In genomic region chr7:87797798-87798403, GRCh38 we compare ENCODE assay signal across 8 cellular contexts.
DNase-seq lines count a peak whose midpoint lies in the region; ATAC-seq, FAIRE-seq and TF ChIP-seq lines count a peak whose summit lies in the region.

No MANE protein-coding gene starts in this region.

- no peak overlapping the region for H3K23ac ChIP-seq in trophoblast cell (ENCODE audit: low read length)

- H3K9me2 ChIP-seq in MM.1S (replicated peaks; ENCODE audit: insufficient read depth, low read length), result no peaks in the 10 kb centered on the region

- H2AFZ ChIP-seq in MM.1S (ENCODE audit: low read length), result no peak overlapping the region
- no peak overlapping the region for H2AFZ ChIP-seq in trophoblast cell (ENCODE audit: insufficient read depth, low read length, poor library complexity)

- H3K4me2 ChIP-seq in MM.1S (ENCODE audit: low read depth, low read length) (no peak overlapping the region), trophoblast cell (ENCODE audit: low read length) (no peak overlapping the region)

- TF ChIP-seq POLR2A in GM12892 (IDR thresholded peaks at IDR 0.05; ENCODE audit: low read depth, low read length), result no peak

- no peak overlapping the region for H3K9ac ChIP-seq in MM.1S (ENCODE audit: low read length)
- H3K9ac ChIP-seq in trophoblast cell (ENCODE audit: low read length), result no peak overlapping the region

- no peak overlapping the region for H4K12ac ChIP-seq in trophoblast cell (ENCODE audit: low read depth, low read length)

- H3K4ac ChIP-seq in trophoblast cell (ENCODE audit: low read depth, low read length), result no peak overlapping the region

- H3F3A ChIP-seq in MM.1S (ENCODE audit: insufficient read depth, low read length), result no peaks in the 10 kb centered on the region

- H4K91ac ChIP-seq in trophoblast cell (ENCODE audit: low read depth, low read length), result no peak overlapping the region

- FAIRE-seq in GM12892 (lab: Jason Lieb, UNC), result peak; percentile 92

- H3K27ac ChIP-seq in MM.1S (ENCODE audit: low read length) (no peak overlapping the region), trophoblast cell (ENCODE audit: low read depth, low read length) (no peak overlapping the region)

- H4K8ac ChIP-seq in trophoblast cell (ENCODE audit: low read depth, low read length), result no peak overlapping the region

- H2BK120ac ChIP-seq in trophoblast cell (ENCODE audit: insufficient read depth, low read length, poor library complexity), result no peak overlapping the region

- no CpG with 5 or more reads among the region's 4 CpGs for WGBS in trophoblast cell (ENCODE audit: extremely low coverage, insufficient coverage, insufficient read length)

- peak; percentile 75 for TF ChIP-seq CTCF in MM.1S (IDR thresholded peaks at IDR 0.05; ENCODE audit: low read length)
- peak; percentile 70 for TF ChIP-seq CTCF in fibroblast of mammary gland (conservative IDR thresholded peaks at IDR 0.05; ENCODE audit: control insufficient read depth, insufficient read depth, low read depth, low read length)

- H3K9me3 ChIP-seq in MM.1S (replicated peaks; ENCODE audit: insufficient read depth, low read length), result no peaks in the 10 kb centered on the region
- no peaks in the 10 kb centered on the region for H3K9me3 ChIP-seq in trophoblast cell (ENCODE audit: insufficient read depth, low read depth, low read length)

- no peak overlapping the region for H3K14ac ChIP-seq in trophoblast cell (ENCODE audit: low read length)

- no peak overlapping the region for H2AK5ac ChIP-seq in trophoblast cell (ENCODE audit: low read length)

- no peaks in the 10 kb centered on the region for H3K36me3 ChIP-seq in MM.1S (replicated peaks; ENCODE audit: insufficient read depth, low read length)
- H3K36me3 ChIP-seq in trophoblast cell (ENCODE audit: control insufficient read depth in 1 of 2, insufficient read depth in 2 of 2, low read length in 2 of 2), result no peaks in the 10 kb centered on the region

- no peaks in the 10 kb centered on the region for H3K27me3 ChIP-seq in MM.1S (replicated peaks; ENCODE audit: insufficient read depth, low read length)
- H3K27me3 ChIP-seq in trophoblast cell (ENCODE audit: insufficient read depth, low read length), result no peaks in the 10 kb centered on the region

- H2BK12ac ChIP-seq in trophoblast cell (ENCODE audit: low read length), result no peak overlapping the region

- peak; percentile 81 for ATAC-seq in HG02588 (IDR thresholded peaks at IDR 0.05; ENCODE audit: unreplicated experiment)

- peak; percentile 49 for DNase-seq in AG08395 (ENCODE audit: low spot score)
- DNase-seq in GM12892 (ENCODE audit: insufficient read length), result no peak
- peak; percentile 63 for DNase-seq in MM.1S
- DNase-seq in SHP77 treated with DMSO at 0.1 percent for 48 hours (lab: John Stamatoyannopoulos, UW), result peak; percentile 42
- peak; percentile 62 for DNase-seq in fibroblast of mammary gland (ENCODE audit: low read depth)
- DNase-seq in trophoblast cell, result peak; percentile 16 to 68
- no peak for DNase-seq in NCI-H1048 (lab: John Stamatoyannopoulos, UW)

- H4K20me1 ChIP-seq in MM.1S (ENCODE audit: insufficient read depth, low read length), result no peaks in the 10 kb centered on the region

- H3K79me2 ChIP-seq in MM.1S (ENCODE audit: low read length) (no peaks in the 10 kb centered on the region), trophoblast cell (ENCODE audit: control insufficient read depth, insufficient read depth, low read length, poor library complexity) (no peaks in the 10 kb centered on the region)

- no peak overlapping the region for H2BK5ac ChIP-seq in trophoblast cell (ENCODE audit: low read depth, low read length, poor library complexity)

- no peak overlapping the region for H3K4me3 ChIP-seq in MM.1S (ENCODE audit: low read length)
- no peak overlapping the region for H3K4me3 ChIP-seq in fibroblast of mammary gland (ENCODE audit: control insufficient read depth, low read depth, low read length)
- no peak overlapping the region for H3K4me3 ChIP-seq in trophoblast cell (ENCODE audit: low read depth, low read length)

- no peaks in the 10 kb centered on the region for H3K79me1 ChIP-seq in trophoblast cell (ENCODE audit: low read length)

- H3K4me1 ChIP-seq in MM.1S (ENCODE audit: low read length) (no peaks in the 10 kb centered on the region), trophoblast cell (ENCODE audit: control insufficient read depth in 1 of 2, insufficient read depth in 2 of 2, low read length in 2 of 2) (no peaks in the 10 kb centered on the region)

- no peak overlapping the region for H3K18ac ChIP-seq in trophoblast cell (ENCODE audit: low read length)

Comparison
In these comparisons a context has a peak if more than half of its experiments do, and no peak if none do; other contexts are left out.
1. DNase-seq: peak in AG08395 (single experiment), MM.1S (single experiment), SHP77 treated with DMSO at 0.1 percent for 48 hours (single experiment), fibroblast of mammary gland (single experiment) and trophoblast cell (2 of 2); none in GM12892 (single experiment) and NCI-H1048 (single experiment).